ENCODE assay signal across 10 cellular contexts in genomic region chr11:3879216-3879966, GRCh38. TPM values are rescaled to one million over a fixed set of nuclear protein-coding genes. Genes with fewer than 3 reads are reported as not detected.
A peak's percentile ranks its signal among the peaks of the same experiment; 100 is the strongest.
DNase-seq lines count a peak whose midpoint lies in the region; ATAC-seq, FAIRE-seq and TF ChIP-seq lines count a peak whose summit lies in the region.
"Had no signal": no experiment of that assay in that cellular context is flagged by ENCODE, and none has a peak within 500 bp of the region (broad histone marks: within the 10 kb centered on the region; RNA-seq: fewer than 3 reads in every experiment).

No MANE protein-coding gene starts in this region.

- ATAC-seq in GM19324 (IDR thresholded peaks at IDR 0.05; ENCODE audit: low FRiP score, unreplicated experiment) (peak; percentile 34), HG03432 (IDR thresholded peaks at IDR 0.05; ENCODE audit: unreplicated experiment) (peak; percentile 53)

- H3K4me2 ChIP-seq in BLaER1 treated with 17β-estradiol and CSF1 and Interleukin-3, amounts not matched to agents 10 nM and 100 nM, result peak overlapping the region; percentile 75 to 91 (median 82)

- peaks cover 46 to 100% (median 80%) of the 10 kb centered on the region in 10 experiments for H3K4me1 ChIP-seq in BLaER1 treated with 17β-estradiol and CSF1 and Interleukin-3, amounts not matched to agents 10 nM and 100 nM

- no peak for FAIRE-seq in RCC 7860 (lab: Jason Lieb, UNC)
- FAIRE-seq: G401.6 had no signal

- peaks cover 0 to 5% (median 0%) of the 10 kb centered on the region in 11 experiments; a peak in 1 of 22 replicates for H3K9me3 ChIP-seq in BLaER1 treated with 17β-estradiol and CSF1 and Interleukin-3, amounts not matched to agents 10 nM and 100 nM (replicated peaks in 1 of 11)

- no peak overlapping the region for H3K4me3 ChIP-seq in BLaER1 treated with 17β-estradiol and CSF1 and Interleukin-3, amounts not matched to agents 10 nM and 100 nM
- H3K4me3 ChIP-seq in epithelial cell of proximal tubule (ENCODE audit: low read depth, low read length), result peak overlapping the region; percentile 1

- peaks cover 0 to 5% (median 0%) of the 10 kb centered on the region in 11 experiments; a peak in 2 of 22 replicates for H3K36me3 ChIP-seq in BLaER1 treated with 17β-estradiol and CSF1 and Interleukin-3, amounts not matched to agents 10 nM and 100 nM

- H3K27me3 ChIP-seq in BLaER1 treated with 17β-estradiol and CSF1 and Interleukin-3, amounts not matched to agents 10 nM and 100 nM, result no peaks in the 10 kb centered on the region

- H3K9ac ChIP-seq in BLaER1 treated with 17β-estradiol and CSF1 and Interleukin-3, amounts not matched to agents 10 nM and 100 nM, result peak overlapping the region in 3 of 11 experiments; percentile 4 to 51 (median 46); a peak in 2 of 22 replicates

- H4K20me1 ChIP-seq in BLaER1 treated with 17β-estradiol and CSF1 and Interleukin-3, amounts not matched to agents 10 nM and 100 nM, result peaks cover 0 to 65% (median 7%) of the 10 kb centered on the region in 11 experiments; a peak in 11 of 22 replicates

- no peak for TF ChIP-seq CTCF in epithelial cell of proximal tubule (conservative IDR thresholded peaks at IDR 0.05; ENCODE audit: low read depth, low read length)

- H3K27ac ChIP-seq in BLaER1 treated with 17β-estradiol and CSF1 and Interleukin-3, amounts not matched to agents 10 nM and 100 nM, result peak overlapping the region in 9 of 11 experiments; percentile 46 to 74 (median 67); a peak in 16 of 22 replicates

- DNase-seq in epithelial cell of proximal tubule (ENCODE audit: low read depth) (no peak), T1000 (lab: John Stamatoyannopoulos, UW) (no peak), RCC 7860 (ENCODE audit: low spot score) (no peak), NCI-H1417 treated with DMSO at 0.1 percent for 48 hours (lab: John Stamatoyannopoulos, UW) (no peak), cortex of kidney (lab: John Stamatoyannopoulos, UW) (no peak)
- DNase-seq: hypothalamus had no signal

RNA-seq across cellular contexts. Expression of gene STIM1, which starts 23.9 kb away (rescaled TPM):
- total RNA-seq in epithelial cell of proximal tubule, result 14.9 and 16.5 TPM in 2 replicates

RNA-seq across cellular contexts. Expression of gene RHOG, which starts 38.6 kb away (rescaled TPM):
- 43.8 and 47.3 TPM in 2 replicates for total RNA-seq in epithelial cell of proximal tubule
